1 cellular context compared by ENCODE assay signal in the genomic region with DNA sequence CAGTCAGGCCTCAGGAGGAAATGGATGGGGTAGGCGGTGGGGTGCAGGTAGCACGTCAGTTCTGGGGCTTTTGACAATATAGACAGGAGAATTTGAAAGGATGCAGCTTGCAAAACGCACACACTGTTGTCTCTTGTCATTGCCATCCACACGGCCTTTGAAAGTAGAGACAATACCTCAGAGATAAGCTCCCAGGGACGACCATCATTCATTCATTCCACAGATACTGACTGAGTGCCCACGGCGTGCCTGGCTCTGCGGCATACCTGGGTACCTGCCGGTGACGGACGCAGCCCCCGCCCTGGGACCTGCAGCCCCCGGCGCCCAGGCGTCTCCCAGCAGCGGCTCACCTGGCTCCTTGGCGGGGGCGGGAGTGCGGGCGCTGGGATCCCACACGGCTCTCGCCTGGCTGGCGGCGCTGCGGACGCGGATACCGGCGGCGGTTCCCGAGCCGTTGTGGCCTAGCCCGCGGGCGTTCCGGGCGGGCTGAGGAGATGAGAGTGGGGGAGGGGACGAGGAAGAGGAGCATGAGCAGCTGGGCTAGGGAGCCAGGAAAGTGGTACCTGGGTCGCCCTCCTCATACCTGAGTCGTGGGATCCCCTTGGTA.
TF ChIP-seq lines count a peak whose summit lies in the region.

A gene with protein sequence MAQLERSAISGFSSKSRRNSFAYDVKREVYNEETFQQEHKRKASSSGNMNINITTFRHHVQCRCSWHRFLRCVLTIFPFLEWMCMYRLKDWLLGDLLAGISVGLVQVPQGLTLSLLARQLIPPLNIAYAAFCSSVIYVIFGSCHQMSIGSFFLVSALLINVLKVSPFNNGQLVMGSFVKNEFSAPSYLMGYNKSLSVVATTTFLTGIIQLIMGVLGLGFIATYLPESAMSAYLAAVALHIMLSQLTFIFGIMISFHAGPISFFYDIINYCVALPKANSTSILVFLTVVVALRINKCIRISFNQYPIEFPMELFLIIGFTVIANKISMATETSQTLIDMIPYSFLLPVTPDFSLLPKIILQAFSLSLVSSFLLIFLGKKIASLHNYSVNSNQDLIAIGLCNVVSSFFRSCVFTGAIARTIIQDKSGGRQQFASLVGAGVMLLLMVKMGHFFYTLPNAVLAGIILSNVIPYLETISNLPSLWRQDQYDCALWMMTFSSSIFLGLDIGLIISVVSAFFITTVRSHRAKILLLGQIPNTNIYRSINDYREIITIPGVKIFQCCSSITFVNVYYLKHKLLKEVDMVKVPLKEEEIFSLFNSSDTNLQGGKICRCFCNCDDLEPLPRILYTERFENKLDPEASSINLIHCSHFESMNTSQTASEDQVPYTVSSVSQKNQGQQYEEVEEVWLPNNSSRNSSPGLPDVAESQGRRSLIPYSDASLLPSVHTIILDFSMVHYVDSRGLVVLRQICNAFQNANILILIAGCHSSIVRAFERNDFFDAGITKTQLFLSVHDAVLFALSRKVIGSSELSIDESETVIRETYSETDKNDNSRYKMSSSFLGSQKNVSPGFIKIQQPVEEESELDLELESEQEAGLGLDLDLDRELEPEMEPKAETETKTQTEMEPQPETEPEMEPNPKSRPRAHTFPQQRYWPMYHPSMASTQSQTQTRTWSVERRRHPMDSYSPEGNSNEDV (minus strand): TSS at position 488 of the 607 bp plus-strand sequence. CDS start 4,934 bp downstream, outside the sequence.

TF ChIP-seq in GM23338, 12 proteins besides CTCF, POLR2A, EP300 and RAD21 (continued from another document):
- TF ChIP-seq EZH2 (IDR thresholded peaks at IDR 0.05; ENCODE audit: low read depth, unreplicated experiment) (no peak), CREB1 (CRISPR knock-in tag; IDR thresholded peaks at IDR 0.05; ENCODE audit: low read depth) (no peak), STAT1 (IDR thresholded peaks at IDR 0.05; ENCODE audit: unreplicated experiment) (no peak), ZNF331 (CRISPR knock-in tag; IDR thresholded peaks at IDR 0.05; ENCODE audit: low read depth) (no peak), POLR2AphosphoS5 (IDR thresholded peaks at IDR 0.05; ENCODE audit: low read depth) (no peak)
- TF ChIP-seq, protein P1, sequence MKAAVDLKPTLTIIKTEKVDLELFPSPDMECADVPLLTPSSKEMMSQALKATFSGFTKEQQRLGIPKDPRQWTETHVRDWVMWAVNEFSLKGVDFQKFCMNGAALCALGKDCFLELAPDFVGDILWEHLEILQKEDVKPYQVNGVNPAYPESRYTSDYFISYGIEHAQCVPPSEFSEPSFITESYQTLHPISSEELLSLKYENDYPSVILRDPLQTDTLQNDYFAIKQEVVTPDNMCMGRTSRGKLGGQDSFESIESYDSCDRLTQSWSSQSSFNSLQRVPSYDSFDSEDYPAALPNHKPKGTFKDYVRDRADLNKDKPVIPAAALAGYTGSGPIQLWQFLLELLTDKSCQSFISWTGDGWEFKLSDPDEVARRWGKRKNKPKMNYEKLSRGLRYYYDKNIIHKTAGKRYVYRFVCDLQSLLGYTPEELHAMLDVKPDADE (IDR thresholded peaks at IDR 0.05): no peak
